Comparison of ENCODE assay signal across 8 cellular contexts in genomic region chr9:135864447-135865049, GRCh38. TPM values are rescaled to one million over a fixed set of nuclear protein-coding genes. Genes with fewer than 3 reads are reported as not detected.
DNase-seq lines count a peak whose midpoint lies in the region; ATAC-seq and TF ChIP-seq lines count a peak whose summit lies in the region.

No MANE protein-coding gene starts in this region.

- no peak overlapping the region for H3K27ac Mint-ChIP-seq in activated T-helper 1 cell treated with anti-CD3 and anti-CD28 coated beads, Interleukin-12 subunit alpha, Interleukin-12 subunit beta, Interleukin-2, Interleukin-4 antibody, amounts not matched to agents 30 ng/mL and 10 ng/mL and 1 ng/mL, durations not matched to agents 14 hours and 24 hours and 36 hours

- no peaks in the 10 kb centered on the region for H4K20me1 ChIP-seq in PC-9 (ENCODE audit: insufficient read depth)
- peaks cover 58% of the 10 kb centered on the region for H4K20me1 ChIP-seq in osteoblast (ENCODE audit: insufficient read depth, low read length)

- no peaks in the 10 kb centered on the region for H3K27me3 Mint-ChIP-seq in activated T-helper 1 cell treated with anti-CD3 and anti-CD28 coated beads, Interleukin-12 subunit alpha, Interleukin-12 subunit beta, Interleukin-2, Interleukin-4 antibody, amounts not matched to agents 30 ng/mL and 10 ng/mL and 1 ng/mL, durations not matched to agents 14 hours and 24 hours and 36 hours (ENCODE audit: insufficient read depth)

- no peaks in the 10 kb centered on the region for H3K9me2 ChIP-seq in PC-9 (ENCODE audit: insufficient read depth)

- BruUV-seq in PC-9 (replicated peaks; lab: Mats Ljungman, UMichigan): no TSS peak

- peaks cover 19% of the 10 kb centered on the region for H3K36me3 Mint-ChIP-seq in activated T-helper 1 cell treated with anti-CD3 and anti-CD28 coated beads, Interleukin-12 subunit alpha, Interleukin-12 subunit beta, Interleukin-2, Interleukin-4 antibody, amounts not matched to agents 30 ng/mL and 10 ng/mL and 1 ng/mL, durations not matched to agents 14 hours and 24 hours and 36 hours (ENCODE audit: low read depth)

- peaks cover 28% of the 10 kb centered on the region for H3K4me1 Mint-ChIP-seq in activated T-helper 1 cell treated with anti-CD3 and anti-CD28 coated beads, Interleukin-12 subunit alpha, Interleukin-12 subunit beta, Interleukin-2, Interleukin-4 antibody, amounts not matched to agents 30 ng/mL and 10 ng/mL and 1 ng/mL, durations not matched to agents 14 hours and 24 hours and 36 hours (ENCODE audit: low read depth)

- TF ChIP-seq EP300 in transverse colon (IDR thresholded peaks at IDR 0.05; ENCODE audit: low read depth): no peak

- no peak overlapping the region for H3K4me3 Mint-ChIP-seq in activated T-helper 1 cell treated with anti-CD3 and anti-CD28 coated beads, Interleukin-12 subunit alpha, Interleukin-12 subunit beta, Interleukin-2, Interleukin-4 antibody, amounts not matched to agents 30 ng/mL and 10 ng/mL and 1 ng/mL, durations not matched to agents 14 hours and 24 hours and 36 hours

- H2AFZ ChIP-seq in PC-9 (no peak overlapping the region), osteoblast (ENCODE audit: low read length) (no peak overlapping the region)

- no peak for DNase-seq in AG09309 (ENCODE audit: low read depth)
- peak; percentile 74 for DNase-seq in GM20000 (ENCODE audit: low spot score)
- peak in 1 of 2 experiments; percentile 44 for DNase-seq in PC-9
- peak; percentile 39 for DNase-seq in activated T-helper 1 cell treated with anti-CD3 and anti-CD28 coated beads, Interleukin-12 subunit alpha, Interleukin-12 subunit beta, Interleukin-2, Interleukin-4 antibody, amounts not matched to agents 30 ng/mL and 10 ng/mL and 1 ng/mL, durations not matched to agents 14 hours and 24 hours and 36 hours (ENCODE audit: low spot score)
- peak; percentile 35 to 76 for DNase-seq in foreskin fibroblast
- DNase-seq in osteoblast (ENCODE audit: insufficient read length, low spot score, missing footprints): peak; percentile 86
- peak; percentile 59 for DNase-seq in transverse colon

- no peak for TF ChIP-seq POLR2A in transverse colon (IDR thresholded peaks at IDR 0.05)
- no peak for TF ChIP-seq POLR2A in GM18505 (IDR thresholded peaks at IDR 0.05; ENCODE audit: borderline replicate concordance, extremely low read depth, insufficient read depth, insufficient read length)

- H3K4me1 ChIP-seq in PC-9 (replicated peaks; ENCODE audit: insufficient read depth): no peaks in the 10 kb centered on the region
- no peaks in the 10 kb centered on the region for H3K4me1 ChIP-seq in osteoblast (ENCODE audit: insufficient read depth, low read length)
- peaks cover 0 to 6% (median 0%) of the 10 kb centered on the region in 4 donors for H3K4me1 ChIP-seq in transverse colon

- no peak overlapping the region for H3K4me3 ChIP-seq in AG09309 (ENCODE audit: control insufficient read depth, low read depth, low read length)
- no peak overlapping the region for H3K4me3 ChIP-seq in PC-9
- no peak overlapping the region for H3K4me3 ChIP-seq in foreskin fibroblast (ENCODE audit: low read depth in 1 of 2, low read length in 2 of 2)
- H3K4me3 ChIP-seq in osteoblast (ENCODE audit: insufficient read depth, low read length): no peak overlapping the region
- H3K4me3 ChIP-seq in transverse colon: no peak overlapping the region

- WGBS in transverse colon (ENCODE audit: low coverage in 1 of 2), 2 donors: 44% methylated on average over 8 of the region's 8 CpGs; no CpG with 5 or more reads in 1 of the 2 donors

- H3K79me2 ChIP-seq in PC-9 (ENCODE audit: low read depth) (no peaks in the 10 kb centered on the region), osteoblast (ENCODE audit: insufficient read depth, low read length) (peaks cover 60% of the 10 kb centered on the region)

- H3K9me3 ChIP-seq in PC-9 (ENCODE audit: insufficient read depth, low read depth) (no peaks in the 10 kb centered on the region), osteoblast (ENCODE audit: low read depth, low read length) (no peaks in the 10 kb centered on the region), transverse colon (no peaks in the 10 kb centered on the region)

- H3K9me3 Mint-ChIP-seq in activated T-helper 1 cell treated with anti-CD3 and anti-CD28 coated beads, Interleukin-12 subunit alpha, Interleukin-12 subunit beta, Interleukin-2, Interleukin-4 antibody, amounts not matched to agents 30 ng/mL and 10 ng/mL and 1 ng/mL, durations not matched to agents 14 hours and 24 hours and 36 hours: no peaks in the 10 kb centered on the region

- H3K27ac ChIP-seq in PC-9 (no peak overlapping the region), osteoblast (ENCODE audit: low read depth, low read length) (no peak overlapping the region), transverse colon (no peak overlapping the region)

- H3K4me2 ChIP-seq in PC-9 (no peak overlapping the region), osteoblast (ENCODE audit: insufficient read depth, low read length) (no peak overlapping the region)

- in situ Hi-C loops in transverse colon (cut with MboI; ENCODE audit: low pct_ligation_motif_present in 1 of 4, low pct_unique_long_range_greater_than_20kb in 1 of 4, low sequenced_read_pairs in 3 of 4): loop anchor here in 3 of 4 donors (10.0 to 25.0 kb wide), 3 partner anchors 90 to 260 kb away; partner anchors contain the start of gene TMEM250 (in 1 of the 3)

- TF ChIP-seq CTCF in AG09309 (IDR thresholded peaks at IDR 0.05; ENCODE audit: control insufficient read depth, insufficient read depth, low read depth, low read length, missing control alignments) (peak; percentile 94), GM20000 (IDR thresholded peaks at IDR 0.05; ENCODE audit: extremely low read depth, missing control alignments) (peak; percentile 82), PC-9 (conservative IDR thresholded peaks at IDR 0.05) (peak; percentile 66), foreskin fibroblast (IDR thresholded peaks at IDR 0.05; ENCODE audit: low read depth, low read length) (peak; percentile 96), osteoblast (IDR thresholded peaks at IDR 0.05; ENCODE audit: extremely low read depth, low read depth, low read length) (peak; percentile 94), transverse colon (IDR thresholded peaks at IDR 0.05) (peak; percentile 62 to 87 (median 86))

- no peaks in the 10 kb centered on the region for H3F3A ChIP-seq in PC-9 (ENCODE audit: insufficient read depth, low read depth)

- POLR2A ChIA-PET in PC-9 (lab: Charles Lee; ENCODE audit: unreplicated experiment): no interaction called here

- no peaks in the 10 kb centered on the region for H3K36me3 ChIP-seq in PC-9 (ENCODE audit: low read depth)
- H3K36me3 ChIP-seq in osteoblast (ENCODE audit: insufficient read depth, low read length): no peaks in the 10 kb centered on the region
- no peaks in the 10 kb centered on the region for H3K36me3 ChIP-seq in transverse colon

- H3K27me3 ChIP-seq in PC-9 (ENCODE audit: insufficient read depth, low read depth) (no peaks in the 10 kb centered on the region), osteoblast (ENCODE audit: insufficient read depth, low read length) (no peaks in the 10 kb centered on the region), transverse colon (no peaks in the 10 kb centered on the region)

- ATAC-seq in GM18505 (IDR thresholded peaks at IDR 0.05; ENCODE audit: unreplicated experiment): no peak

- intact Hi-C loops in PC-9 (cut with micrococcal nuclease; ENCODE audit: unreplicated experiment) (no loop called here), transverse colon (cut with DNase I; ENCODE audit: low total_unique reads) (loop anchor here (5.0 kb wide), 1 partner anchor 258 kb away; no protein-coding TSS in a partner anchor)
- intact Hi-C loops in activated T-helper 1 cell treated with anti-CD3 and anti-CD28 coated beads, Interleukin-12 subunit alpha, Interleukin-12 subunit beta, Interleukin-2, Interleukin-4 antibody, amounts not matched to agents 30 ng/mL and 10 ng/mL and 1 ng/mL, durations not matched to agents 14 hours and 24 hours and 36 hours (cut with micrococcal nuclease): loop anchor here (2.0 to 5.0 kb wide), 4 partner anchors 42 to 258 kb away; partner anchors contain the start of genes CAMSAP1 and UBAC1

- CTCF ChIA-PET in PC-9 (lab: Charles Lee): interaction anchor here (0.7 kb wide), 1 partner anchor 172 kb away, joined by 3 read pairs; no protein-coding TSS in a partner anchor

RNA-seq across cellular contexts. Expression of gene CAMSAP1, which starts 42.8 kb away (rescaled TPM):
- 16.7 and 17.3 TPM in 2 replicates for total RNA-seq in PC-9 (2021)
- total RNA-seq in activated T-helper 1 cell treated with anti-CD3 and anti-CD28 coated beads, Interleukin-12 subunit alpha, Interleukin-12 subunit beta, Interleukin-2, Interleukin-4 antibody, amounts not matched to agents 30 ng/mL and 10 ng/mL and 1 ng/mL, durations not matched to agents 14 hours and 24 hours and 36 hours: 43.3 and 43.8 TPM in 2 replicates
- total RNA-seq in osteoblast: 22.1 and 26.1 TPM in 2 replicates
- total RNA-seq in transverse colon: 10 to 100 TPM; 17.3 to 88.0 (median 23.8) TPM
